ENCODE assay signal across 11 cellular contexts in the genomic region with DNA sequence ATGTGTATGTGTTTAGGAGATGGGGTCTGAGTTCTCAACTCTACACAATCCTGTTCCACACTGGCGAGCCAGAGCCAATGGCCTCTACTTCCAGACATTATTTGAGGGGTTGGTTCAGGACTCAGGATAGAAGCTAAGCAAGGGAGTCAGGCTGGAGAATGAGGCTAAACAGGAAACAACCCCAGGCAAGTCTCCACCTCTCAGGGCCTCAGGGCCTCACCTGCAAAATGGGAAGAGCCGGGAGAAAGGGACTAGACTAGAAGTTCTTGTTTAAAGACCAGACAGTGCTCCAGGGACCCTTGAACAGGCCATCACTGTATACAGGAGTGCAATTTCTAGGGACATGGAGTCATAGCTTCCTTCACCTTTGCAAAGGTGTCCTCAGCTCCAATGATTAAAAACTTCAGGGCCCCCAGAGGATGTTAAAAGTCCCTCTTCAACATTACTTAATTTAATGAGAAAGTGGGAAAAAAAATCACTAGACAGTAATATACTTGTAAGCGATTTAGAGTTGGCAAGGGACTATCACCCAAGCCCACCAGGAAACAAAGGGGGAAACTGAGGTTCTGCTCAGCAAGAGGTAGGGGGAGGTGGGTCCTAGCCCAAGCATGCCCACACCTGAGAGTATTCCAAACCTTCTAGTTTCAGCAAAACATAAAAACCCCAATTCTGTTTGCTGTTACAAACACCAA. TPM values are rescaled to one million over a fixed set of nuclear protein-coding genes. Genes with fewer than 3 reads are reported as not detected.
A peak's percentile ranks its signal among the peaks of the same experiment; 100 is the strongest.
DNase-seq lines count a peak whose midpoint lies in the region; ATAC-seq and TF ChIP-seq lines count a peak whose summit lies in the region.
"Had no signal": no experiment of that assay in that cellular context is flagged by ENCODE, and none has a peak within 500 bp of the region (broad histone marks: within the 10 kb centered on the region; RNA-seq: fewer than 3 reads in every experiment).

No MANE protein-coding gene starts in this region.

- H3K9me3 ChIP-seq in heart right ventricle (no peaks in the 10 kb centered on the region), vagina (no peaks in the 10 kb centered on the region)

- H3K36me3 ChIP-seq in heart right ventricle (peaks cover 0 to 19% (median 0%) of the 10 kb centered on the region in 9 donors), vagina (peaks cover 0 to 4% of the 10 kb centered on the region in 2 donors)

- H3K4me3 Mint-ChIP-seq in endothelial cell (ENCODE audit: unreplicated experiment): no peak overlapping the region
- H3K4me3 Mint-ChIP-seq in nephron progenitor cell: peak overlapping the region; percentile 42

- no peaks in the 10 kb centered on the region for H3K27me3 ChIP-seq in heart right ventricle
- H3K27me3 ChIP-seq in vagina: no peaks in the 10 kb centered on the region

- H3K27me3 Mint-ChIP-seq in endothelial cell (ENCODE audit: unreplicated experiment) (peaks cover 4% of the 10 kb centered on the region), nephron progenitor cell (ENCODE audit: low read depth, poor library complexity) (peaks cover 3% of the 10 kb centered on the region)

- H3K36me3 Mint-ChIP-seq in endothelial cell (ENCODE audit: low read depth, unreplicated experiment) (peaks cover 19% of the 10 kb centered on the region), nephron progenitor cell (ENCODE audit: low read depth) (peaks cover 18% of the 10 kb centered on the region)

- peaks cover 64% of the 10 kb centered on the region for H3K4me1 Mint-ChIP-seq in endothelial cell (ENCODE audit: unreplicated experiment)
- peaks cover 84% of the 10 kb centered on the region for H3K4me1 Mint-ChIP-seq in nephron progenitor cell

- no peak for DNase-seq in heart right ventricle
- no peak for DNase-seq in left cardiac atrium
- no peak for DNase-seq in endothelial cell (ENCODE audit: low spot score)
- DNase-seq in nephron progenitor cell: no peak
- DNase-seq in vagina (ENCODE audit: extremely low spot score in 2 of 2): no peak
- no peak for DNase-seq in superior temporal gyrus (ENCODE audit: extremely low spot score)
- no peak for DNase-seq in nucleus accumbens (lab: John Stamatoyannopoulos, UW)
- DNase-seq: activated CD4-positive, alpha-beta T cell treated with anti-CD3 and anti-CD28 coated beads, Interleukin-2, amount 50 U/mL, for 48 hours; effector CD4-positive, alpha-beta T cell; NK-92 treated with Interleukin-12 subunit alpha and Interleukin-12 subunit beta, amount 100 ng/mL, for 24 hours had no signal

- peak overlapping the region; percentile 9 to 99 (median 96) for H3K27ac ChIP-seq in heart right ventricle
- peak overlapping the region; percentile 99 for H3K27ac ChIP-seq in vagina

- H3K27ac Mint-ChIP-seq in endothelial cell (ENCODE audit: unreplicated experiment) (peak overlapping the region; percentile 52), nephron progenitor cell (peak overlapping the region; percentile 53)

- 97 to 98% methylated on average over 3 of the region's 3 CpGs for WGBS in heart right ventricle, 2 donors

- no peak for ATAC-seq in heart right ventricle
- no peak for ATAC-seq in left cardiac atrium
- no peak for ATAC-seq in HG02852 (IDR thresholded peaks at IDR 0.05; ENCODE audit: unreplicated experiment)

- no peak for TF ChIP-seq CTCF in heart right ventricle (IDR thresholded peaks at IDR 0.05)
- TF ChIP-seq CTCF in endothelial cell (IDR thresholded peaks at IDR 0.05; ENCODE audit: unreplicated experiment): no peak
- no peak for TF ChIP-seq CTCF in nephron progenitor cell (IDR thresholded peaks at IDR 0.05)
- no peak for TF ChIP-seq CTCF in vagina (IDR thresholded peaks at IDR 0.05)

- intact Hi-C loops in heart right ventricle (cut with DNase I): loop anchor here in 5 of 10 donors (5.0 kb wide), 4 partner anchors 37 to 43 kb away; a partner anchor contains a TSS
- intact Hi-C loops in left cardiac atrium (cut with DNase I): loop anchor here (5.0 kb wide), 2 partner anchors 37 to 43 kb away; a partner anchor contains a TSS
- intact Hi-C loops in vagina (cut with DNase I): loop anchor here (5.0 kb wide), 1 partner anchor 37 kb away; no protein-coding TSS in a partner anchor

- no peak for TF ChIP-seq POLR2A in vagina (IDR thresholded peaks at IDR 0.05)

- H3K9me3 Mint-ChIP-seq in endothelial cell (ENCODE audit: unreplicated experiment) (no peaks in the 10 kb centered on the region), nephron progenitor cell (no peaks in the 10 kb centered on the region)

- H3K4me3 ChIP-seq in heart right ventricle (no peak overlapping the region), vagina (no peak overlapping the region)

- H3K4me1 ChIP-seq in heart right ventricle (peaks cover 29 to 92% (median 57%) of the 10 kb centered on the region in 9 donors), vagina (peaks cover 59% of the 10 kb centered on the region)

RNA-seq across cellular contexts. Expression of a gene that starts 41.7 kb away (rescaled TPM):
- 10 to 100 TPM; 22.0 to 39.0 (median 29.0) TPM for total RNA-seq in heart right ventricle
- polyA plus RNA-seq in heart right ventricle: 10 to 100 TPM in 1 of 2 donors, 1 to 10 TPM in 1; 6.4 to 22.5 TPM
- total RNA-seq in left cardiac atrium: 10 to 100 TPM; 22.6 to 27.5 TPM
- 109 TPM for total RNA-seq in endothelial cell (ENCODE audit: unreplicated experiment)
- total RNA-seq in vagina: 91.1 TPM
